In the genomic region with DNA sequence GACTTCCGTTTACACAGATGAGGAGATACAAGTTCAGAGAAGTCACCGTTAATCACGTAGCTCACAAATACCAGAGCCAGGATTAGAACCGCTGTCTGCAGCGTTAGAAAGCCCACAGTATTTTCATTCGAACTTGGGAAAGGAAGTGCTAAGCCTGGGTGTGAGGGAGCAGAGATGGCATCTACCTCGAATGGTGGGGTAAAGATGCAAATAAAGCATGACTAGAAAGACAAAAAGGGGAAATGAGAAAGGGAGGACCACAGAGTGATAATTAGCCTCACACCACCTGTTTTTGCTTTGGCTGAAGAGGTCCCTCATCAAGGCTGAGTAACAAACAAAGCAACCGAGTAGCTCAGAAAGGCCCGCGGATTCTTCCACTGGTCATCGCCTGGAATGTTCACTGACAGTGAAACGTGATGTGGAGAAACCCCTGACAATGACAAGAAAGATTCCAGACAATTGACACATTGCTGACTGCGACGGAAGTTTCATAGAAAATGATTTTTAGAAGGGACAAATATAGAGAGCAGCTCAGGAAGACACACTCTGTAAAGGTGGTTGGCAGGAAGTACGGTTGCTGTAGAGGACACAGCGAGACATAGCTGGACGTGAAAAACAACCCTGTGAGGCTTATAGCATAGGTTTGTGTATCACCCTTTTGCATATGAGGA, we compare ENCODE assay signal across 12 cellular contexts. TPM values are rescaled to one million over a fixed set of nuclear protein-coding genes. Genes with fewer than 3 reads are reported as not detected.
DNase-seq lines count a peak whose midpoint lies in the region; ATAC-seq and TF ChIP-seq lines count a peak whose summit lies in the region.
"Had no signal": no experiment of that assay in that cellular context is flagged by ENCODE, and none has a peak within 500 bp of the region (broad histone marks: within the 10 kb centered on the region; RNA-seq: fewer than 3 reads in every experiment).

No MANE protein-coding gene starts in this region.

- H3K27ac ChIP-seq in vagina: no peak overlapping the region
- H3K27ac ChIP-seq: lower lobe of right lung had no signal

- H3K27me3 Mint-ChIP-seq in T-helper 17 cell: peaks cover 54% of the 10 kb centered on the region

- TF ChIP-seq POLR2A in vagina (IDR thresholded peaks at IDR 0.05): no peak

- H3K4me1 Mint-ChIP-seq in T-helper 17 cell: peaks cover 3% of the 10 kb centered on the region
- H3K4me1 Mint-ChIP-seq: CD8-positive, alpha-beta memory T cell had no signal

- H3K27ac Mint-ChIP-seq in T-helper 17 cell: no peak overlapping the region
- H3K27ac Mint-ChIP-seq: CD8-positive, alpha-beta memory T cell had no signal

- CTCF ChIA-PET in HEK293T (lab: Yijun Ruan, JAX): interaction anchor here (0.5 to 1.3 kb wide), 3 partner anchors 10 to 141 kb away, joined by 3 read pairs; no protein-coding TSS in a partner anchor

- ATAC-seq in GM19467 (IDR thresholded peaks at IDR 0.05; ENCODE audit: unreplicated experiment) (peak; percentile 80), HG03139 (IDR thresholded peaks at IDR 0.05; ENCODE audit: unreplicated experiment) (peak; percentile 77), T-helper 17 cell (peak; percentile 79), left lobe of liver (no peak)

- H3K4me3 ChIP-seq in GM12865 (ENCODE audit: low read depth, low read length) (peak overlapping the region; percentile 31), vagina (no peak overlapping the region)
- H3K4me3 ChIP-seq: lower lobe of right lung had no signal

- intact Hi-C loops in vagina (cut with DNase I): no loop called here

- H3K36me3 Mint-ChIP-seq in T-helper 17 cell (ENCODE audit: low read depth): peaks cover 2% of the 10 kb centered on the region
- H3K36me3 Mint-ChIP-seq: CD8-positive, alpha-beta memory T cell had no signal

- H3K4me1 ChIP-seq in vagina: peaks cover 12% of the 10 kb centered on the region

- POLR2A ChIA-PET in HEK293T (lab: Yijun Ruan, JAX): interaction anchor here (0.9 kb wide), 1 partner anchor 31 kb away, joined by 3 read pairs; no protein-coding TSS in a partner anchor

- H3K9me3 ChIP-seq in T-helper 17 cell (ENCODE audit: control insufficient read depth, low read length, poor library complexity, severe bottlenecking) (no peaks in the 10 kb centered on the region), vagina (no peaks in the 10 kb centered on the region)
- H3K9me3 ChIP-seq: lower lobe of right lung had no signal

- no peaks in the 10 kb centered on the region for H3K36me3 ChIP-seq in vagina
- H3K36me3 ChIP-seq: lower lobe of right lung had no signal

- DNase-seq in GM12865 (ENCODE audit: low read depth) (peak; percentile 96), T-helper 17 cell (no peak), HEK293T (ENCODE audit: extremely low spot score) (no peak), NCI-H1092 (lab: John Stamatoyannopoulos, UW) (no peak), left lobe of liver (ENCODE audit: low spot score) (no peak), vagina (ENCODE audit: extremely low spot score in 2 of 2) (no peak)
- DNase-seq: activated CD4-positive, alpha-beta T cell treated with anti-CD3 and anti-CD28 coated beads, Interleukin-2, amount 50 U/mL, for 1 hour; CD8-positive, alpha-beta memory T cell; lower lobe of right lung had no signal

- TF ChIP-seq CTCF in GM12865 (IDR thresholded peaks at IDR 0.05; ENCODE audit: insufficient read depth, low read depth, low read length, missing control alignments): no peak
- no peak for TF ChIP-seq CTCF in vagina (IDR thresholded peaks at IDR 0.05)

- no peak overlapping the region for H3K4me3 Mint-ChIP-seq in T-helper 17 cell
- H3K4me3 Mint-ChIP-seq: CD8-positive, alpha-beta memory T cell; dendritic cell treated with granulocyte-macrophage colony-stimulating factor and Interleukin-4, amounts not matched to agents 40 ng/mL and 50 ng/mL, for 4 days had no signal

- no peaks in the 10 kb centered on the region for H3K27me3 ChIP-seq in vagina

TF ChIP-seq in HEK293T, 16 proteins besides CTCF, POLR2A, EP300 and RAD21:
- TF ChIP-seq LEF1 (IDR thresholded peaks at IDR 0.05; ENCODE audit: borderline replicate concordance) (no peak), HDGF (IDR thresholded peaks at IDR 0.05; ENCODE audit: borderline replicate concordance) (no peak), CTBP1 (IDR thresholded peaks at IDR 0.05; ENCODE audit: borderline replicate concordance) (no peak), NFRKB (IDR thresholded peaks at IDR 0.05) (no peak), FOXK2 (IDR thresholded peaks at IDR 0.05) (no peak), ELF4 (IDR thresholded peaks at IDR 0.05) (no peak), ZNF384 (IDR thresholded peaks at IDR 0.05) (no peak)

RNA-seq across cellular contexts. Expression of gene BHLHE41, which starts 31.5 kb away (rescaled TPM):
- under 1 TPM in 1 of 2 donors, not detected in 1; 0.37 TPM for total RNA-seq in T-helper 17 cell
- total RNA-seq in left lobe of liver: 1.9 TPM
- total RNA-seq in vagina: 2.9 TPM
- total RNA-seq: CD8-positive, alpha-beta memory T cell had no signal

RNA-seq across cellular contexts. Expression of gene SSPN, which starts 39.0 kb away (rescaled TPM):
- total RNA-seq in T-helper 17 cell (1 to 10 TPM in 1 of 2 donors, not detected in 1; 1.7 TPM), left lobe of liver (0.58 TPM), vagina (44.7 TPM)
- total RNA-seq: CD8-positive, alpha-beta memory T cell had no signal

Comparison
In these comparisons a context has a peak if more than half of its experiments do, and no peak if none do; other contexts are left out.
1. RNA of gene SSPN, which starts 39.0 kb away (total RNA-seq): 44.7 TPM in vagina (single experiment); 1.7 TPM in T-helper 17 cell and 0.58 TPM in left lobe of liver (single experiment); every median in the first group is over 10 times any median in the second.